Comparison of ENCODE assay signal across 12 cellular contexts in genomic region chr3:45988804-45989203, GRCh38. TPM values are rescaled to one million over a fixed set of nuclear protein-coding genes. Genes with fewer than 3 reads are reported as not detected.
DNase-seq lines count a peak whose midpoint lies in the region; ATAC-seq and TF ChIP-seq lines count a peak whose summit lies in the region.
"Had no signal": no experiment of that assay in that cellular context is flagged by ENCODE, and none has a peak within 500 bp of the region (broad histone marks: within the 10 kb centered on the region; RNA-seq: fewer than 3 reads in every experiment).

No MANE protein-coding gene starts in this region.

- peaks cover 20 to 50% of the 10 kb centered on the region in 2 donors for H3K36me3 Mint-ChIP-seq in CD4-positive, alpha-beta memory T cell
- peaks cover 50 to 53% of the 10 kb centered on the region in 2 donors for H3K36me3 Mint-ChIP-seq in CD14-positive monocyte

- H3K4me1 Mint-ChIP-seq in CD4-positive, alpha-beta memory T cell = peaks cover 61 to 91% (median 73%) of the 10 kb centered on the region in 4 donors
- peaks cover 58% of the 10 kb centered on the region for H3K4me1 Mint-ChIP-seq in CD14-positive monocyte

- H3K27ac Mint-ChIP-seq in CD4-positive, alpha-beta memory T cell = peak overlapping the region in 5 of 7 donors; percentile 68 to 79 (median 71)
- H3K27ac Mint-ChIP-seq in CD14-positive monocyte = peak overlapping the region in 3 of 7 donors; percentile 11 to 67 (median 46)

- peaks cover 76% of the 10 kb centered on the region for H3K4me1 ChIP-seq in CD4-positive, alpha-beta memory T cell (ENCODE audit: insufficient read depth, low read length)
- H3K4me1 ChIP-seq in psoas muscle = peaks cover 98% of the 10 kb centered on the region

- POLR2A ChIA-PET in CD4-positive, alpha-beta memory T cell (lab: Charles Lee; ENCODE audit: partially characterized antibody) = interaction anchor here (1.2 to 10.8 kb wide), 6 partner anchors 9 to 78 kb away, joined by 3 to 195 read pairs (median 4); partner anchors contain the start of gene CXCR6

- H3K4me3 Mint-ChIP-seq in CD4-positive, alpha-beta memory T cell = peak overlapping the region in 1 of 8 donors; percentile 57
- H3K4me3 Mint-ChIP-seq in CD14-positive monocyte = no peak overlapping the region
- H3K4me3 Mint-ChIP-seq: naive thymus-derived CD4-positive, alpha-beta T cell had no signal

- intact Hi-C loops in CD4-positive, alpha-beta memory T cell (cut with micrococcal nuclease) = no loop called here
- intact Hi-C loops in psoas muscle (cut with DNase I) (no loop called here), CD14-positive monocyte (cut with micrococcal nuclease) (no loop called here)

- no peak overlapping the region for H3K4me3 ChIP-seq in CD4-positive, alpha-beta memory T cell (ENCODE audit: low read length in 2 of 2)
- H3K4me3 ChIP-seq in MG63 (no peak overlapping the region), psoas muscle (peak overlapping the region; percentile 17)

- TF ChIP-seq CTCF in psoas muscle (IDR thresholded peaks at IDR 0.05) (no peak), CD14-positive monocyte (IDR thresholded peaks at IDR 0.05) (no peak)

- H3K36me3 ChIP-seq in CD4-positive, alpha-beta memory T cell (ENCODE audit: insufficient read depth, low read length) = peaks cover 15% of the 10 kb centered on the region
- H3K36me3 ChIP-seq in MG63 = no peaks in the 10 kb centered on the region; the same call in 1 of the 2 replicates
- peaks cover 0 to 4% of the 10 kb centered on the region in 2 donors for H3K36me3 ChIP-seq in psoas muscle (ENCODE audit: insufficient read depth in 1 of 2, low read depth in 1 of 2)

- H3K27ac ChIP-seq in CD4-positive, alpha-beta memory T cell (ENCODE audit: low read depth, low read length) = no peak overlapping the region
- H3K27ac ChIP-seq in psoas muscle = peak overlapping the region; percentile 99
- H3K27ac ChIP-seq: HL-60 had no signal

- H3K27me3 ChIP-seq in CD4-positive, alpha-beta memory T cell (ENCODE audit: insufficient read depth, low read length) = no peaks in the 10 kb centered on the region
- H3K27me3 ChIP-seq in MG63 (no peaks in the 10 kb centered on the region), psoas muscle (ENCODE audit: insufficient read depth in 3 of 3, low read length in 2 of 3) (no peaks in the 10 kb centered on the region)

- WGBS in psoas muscle, 3 donors = 54 to 68% (median 56%) methylated on average over 2 of the region's 2 CpGs

- no peaks in the 10 kb centered on the region for H3K9me3 ChIP-seq in CD4-positive, alpha-beta memory T cell (ENCODE audit: control insufficient read depth in 1 of 2, low read length in 2 of 2)
- H3K9me3 ChIP-seq in MG63 (no peaks in the 10 kb centered on the region), psoas muscle (no peaks in the 10 kb centered on the region)

- ATAC-seq in psoas muscle = peak in 2 of 4 donors; percentile 19 to 21
- no peak for ATAC-seq in GM21723 (IDR thresholded peaks at IDR 0.05; ENCODE audit: unreplicated experiment)

- CTCF ChIA-PET in CD4-positive, alpha-beta memory T cell (lab: Charles Lee; ENCODE audit: partially characterized antibody) = interaction anchor here (2.0 kb wide), 1 partner anchor 12 kb away, joined by 8 read pairs; no protein-coding TSS in a partner anchor

- no peaks in the 10 kb centered on the region for H3K27me3 Mint-ChIP-seq in CD4-positive, alpha-beta memory T cell
- H3K27me3 Mint-ChIP-seq in CD14-positive monocyte (ENCODE audit: low read depth in 3 of 3) = peaks cover 0 to 2% (median 0%) of the 10 kb centered on the region in 3 donors
- H3K27me3 Mint-ChIP-seq: naive thymus-derived CD4-positive, alpha-beta T cell had no signal

- no peaks in the 10 kb centered on the region for H3K9me3 Mint-ChIP-seq in CD4-positive, alpha-beta memory T cell
- H3K9me3 Mint-ChIP-seq in CD14-positive monocyte = no peaks in the 10 kb centered on the region
- H3K9me3 Mint-ChIP-seq: naive thymus-derived CD4-positive, alpha-beta T cell had no signal

- no peak for DNase-seq in CD4-positive, alpha-beta memory T cell
- DNase-seq in MG63 = peak; percentile 48
- peak; percentile 78 for DNase-seq in dermis blood vessel endothelial cell
- DNase-seq in psoas muscle = no peak
- DNase-seq in hypothalamus (lab: John Stamatoyannopoulos, UW) = no peak
- no peak for DNase-seq in CD14-positive monocyte (ENCODE audit: low spot score)
- DNase-seq in OCI-M1 (lab: John Stamatoyannopoulos, UW) = no peak
- DNase-seq: activated CD4-positive, CD25-positive, alpha-beta regulatory T cell treated with anti-CD3 and anti-CD28 coated beads, Interleukin-2, amount 50 U/mL, for 72 hours; effector CD4-positive, alpha-beta T cell; naive thymus-derived CD4-positive, alpha-beta T cell had no signal

RNA-seq across cellular contexts. Expression of gene FYCO1, which starts 6.8 kb away (rescaled TPM):
- total RNA-seq in CD4-positive, alpha-beta memory T cell = 10 to 100 TPM; 42.5 to 43.3 TPM
- 10 to 100 TPM in 1 of 2 donors, under 1 TPM in 1; 0.73 to 10.8 TPM for polyA plus RNA-seq in CD4-positive, alpha-beta memory T cell
- total RNA-seq in MG63 (2014; rRNA removed; shearing (Covaris generic); ENCODE audit: low replicate concordance) = 10.5 and 12.6 TPM in 2 replicates
- total RNA-seq in dermis blood vessel endothelial cell (14.5 and 20.9 TPM in 2 replicates), psoas muscle (100 to 1,000 TPM in 3 of 4 donors, 10 to 100 TPM in 1; 60.1 to 129 (median 115) TPM)
- polyA plus RNA-seq in psoas muscle (10 to 100 TPM; 14.0 to 68.3 (median 40.0) TPM), CD14-positive monocyte (1 to 10 TPM in 1 of 2 donors, under 1 TPM in 1; 0.59 to 1.3 TPM)

RNA-seq across cellular contexts. Expression of gene XCR1, which starts 38.5 kb away (rescaled TPM):
- not detected for total RNA-seq in CD4-positive, alpha-beta memory T cell
- not detected for polyA plus RNA-seq in CD4-positive, alpha-beta memory T cell
- total RNA-seq in MG63 (2014; rRNA removed; shearing (Covaris generic); ENCODE audit: low replicate concordance) = not detected in 2 replicates
- total RNA-seq in dermis blood vessel endothelial cell (not detected in 2 replicates), psoas muscle (under 1 TPM in 3 of 4 donors, not detected in 1; 0.04 to 0.10 (median 0.06) TPM)
- polyA plus RNA-seq in psoas muscle (under 1 TPM; 0.01 to 0.07 (median 0.03) TPM), CD14-positive monocyte (under 1 TPM; 0.03 to 0.05 TPM)
- polyA plus RNA-seq: naive thymus-derived CD4-positive, alpha-beta T cell had no signal

RNA-seq across cellular contexts. Expression of gene CXCR6, which starts 45.5 kb away (rescaled TPM):
- total RNA-seq in CD4-positive, alpha-beta memory T cell = 1 to 10 TPM; 8.6 to 9.6 TPM
- polyA plus RNA-seq in CD4-positive, alpha-beta memory T cell = 10 to 100 TPM in 1 of 2 donors, 1 to 10 TPM in 1; 6.1 to 13.6 TPM
- not detected in 2 replicates for total RNA-seq in MG63 (2014; rRNA removed; shearing (Covaris generic); ENCODE audit: low replicate concordance)
- total RNA-seq in dermis blood vessel endothelial cell = not detected in 2 replicates
- total RNA-seq in psoas muscle = under 1 TPM in 1 of 4 donors, not detected in 3; 0.50 TPM
- under 1 TPM in 2 of 3 donors, not detected in 1; 0.05 to 0.10 TPM for polyA plus RNA-seq in psoas muscle
- polyA plus RNA-seq in CD14-positive monocyte = under 1 TPM in 1 of 2 donors, not detected in 1; 0.10 TPM

Comparison
In these comparisons a context has a peak if more than half of its experiments do, and no peak if none do; other contexts are left out.
1. DNase-seq: peak in MG63 (single experiment) and dermis blood vessel endothelial cell (single experiment); none in CD4-positive, alpha-beta memory T cell (0 of 5), psoas muscle (0 of 2), hypothalamus (0 of 51), CD14-positive monocyte (single experiment) and OCI-M1 (single experiment).